Comparison of ENCODE assay signal across 12 cellular contexts in the genomic region with DNA sequence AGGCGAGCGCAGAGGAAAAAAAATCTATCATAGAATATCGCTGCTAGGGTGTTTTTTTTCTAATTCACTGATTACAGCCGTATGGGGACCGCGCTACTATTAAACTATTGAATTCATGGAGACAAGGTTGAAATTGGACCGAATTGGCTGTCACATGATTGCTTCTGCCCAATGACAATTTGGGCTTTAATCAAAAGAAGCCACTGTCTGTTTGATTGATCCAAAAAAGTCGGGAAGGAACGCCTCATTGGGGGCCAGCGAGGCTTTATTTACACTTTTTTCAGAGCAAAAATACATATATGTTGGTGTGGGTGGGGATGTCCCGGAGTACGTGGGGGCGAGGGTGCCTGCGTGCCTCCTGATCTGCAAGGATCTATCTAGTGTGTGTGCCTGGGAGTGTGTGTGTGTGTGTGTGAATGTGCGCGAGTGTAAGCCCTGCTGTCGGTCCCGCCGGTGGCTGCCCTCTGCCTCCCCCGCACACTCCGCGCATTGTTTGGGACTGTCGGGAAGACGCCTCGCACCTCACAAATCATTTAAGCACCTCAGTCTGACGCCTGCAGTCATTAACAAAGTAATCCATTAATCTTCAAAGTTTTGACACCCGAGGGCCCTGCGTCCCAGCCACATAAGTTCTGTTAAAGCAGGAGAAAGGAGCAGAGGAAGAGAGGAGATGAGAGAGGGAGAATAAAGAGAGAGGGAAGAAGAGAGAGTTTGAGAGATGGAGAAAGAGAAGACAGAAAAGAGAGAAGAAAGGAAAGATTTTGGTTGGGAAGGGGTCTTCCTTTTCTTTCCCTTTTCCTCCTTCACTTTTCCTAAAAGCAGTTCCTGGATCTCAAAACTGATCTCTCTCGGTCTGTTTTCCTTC. TPM values are rescaled to one million over a fixed set of nuclear protein-coding genes. Genes with fewer than 3 reads are reported as not detected.
A peak's percentile ranks its signal among the peaks of the same experiment; 100 is the strongest.
DNase-seq lines count a peak whose midpoint lies in the region; ATAC-seq, FAIRE-seq and TF ChIP-seq lines count a peak whose summit lies in the region.
"Had no signal": no experiment of that assay in that cellular context is flagged by ENCODE, and none has a peak within 500 bp of the region (broad histone marks: within the 10 kb centered on the region; RNA-seq: fewer than 3 reads in every experiment).

TSS of gene HOXA2 (minus strand) at position 106 of the 865 bp plus-strand sequence. CDS start 183 bp downstream, outside the sequence.

- no peak within 1 kb of the TSS for H4K12ac ChIP-seq in trophoblast cell (ENCODE audit: low read depth, low read length)

- H4K8ac ChIP-seq in trophoblast cell (ENCODE audit: low read depth, low read length), result no peak within 1 kb of the TSS

- no peak within 1 kb of the TSS for H3K18ac ChIP-seq in trophoblast cell (ENCODE audit: low read length)

- H3K14ac ChIP-seq in trophoblast cell (ENCODE audit: low read length), result no peak within 1 kb of the TSS

- H3K9me3 Mint-ChIP-seq in immature natural killer cell, result no peaks in the 10 kb centered on the region
- H3K9me3 Mint-ChIP-seq: T-cell had no signal

- CTCF ChIA-PET in HEK293T (lab: Yijun Ruan, JAX), result no interaction called here
- CTCF ChIA-PET in RWPE1 (lab: Yijun Ruan, JAX), result no interaction called here

- no peak for TF ChIP-seq CTCF in RWPE1 (conservative IDR thresholded peaks at IDR 0.05; ENCODE audit: low read depth)

- no peak within 1 kb of the TSS for H2AFZ ChIP-seq in trophoblast cell (ENCODE audit: insufficient read depth, low read length, poor library complexity)

- WGBS in adipose tissue, 3 donors, result 5 to 12% (median 5%) methylated on average over 29 of the region's 29 CpGs
- no CpG with 5 or more reads among the region's 29 CpGs for WGBS in trophoblast cell (ENCODE audit: extremely low coverage, insufficient coverage, insufficient read length)

- no peaks in the 10 kb centered on the region for H3K36me3 ChIP-seq in trophoblast cell (ENCODE audit: control insufficient read depth in 1 of 2, insufficient read depth in 2 of 2, low read length in 2 of 2)
- H3K36me3 ChIP-seq: cardiac muscle cell had no signal

- no peak within 1 kb of the TSS for H2BK12ac ChIP-seq in trophoblast cell (ENCODE audit: low read length)

- peaks cover 85% of the 10 kb centered on the region for H3K27me3 ChIP-seq in trophoblast cell (ENCODE audit: insufficient read depth, low read length)

- no peak within 1 kb of the TSS for H4K91ac ChIP-seq in trophoblast cell (ENCODE audit: low read depth, low read length)

- H3K4me2 ChIP-seq in trophoblast cell (ENCODE audit: low read length), result no peak within 1 kb of the TSS
- H3K4me2 ChIP-seq: KMS-11 had no signal

- H3K36me3 Mint-ChIP-seq in immature natural killer cell, result peaks cover 23 to 41% (median 37%) of the 10 kb centered on the region in 3 donors

- H3K4ac ChIP-seq in trophoblast cell (ENCODE audit: low read depth, low read length), result no peak within 1 kb of the TSS

- POLR2A ChIA-PET in HEK293T (lab: Yijun Ruan, JAX), result no interaction called here
- POLR2A ChIA-PET in RWPE1 (lab: Yijun Ruan, JAX; ENCODE audit: low non-redundant PET), result no interaction called here

- H3K27ac ChIP-seq in adipose tissue (ENCODE audit: low read depth, low read length), result peak within 1 kb of the TSS; percentile 85
- H3K27ac ChIP-seq in RWPE1, result no peak within 1 kb of the TSS
- H3K27ac ChIP-seq in trophoblast cell (ENCODE audit: low read depth, low read length), result no peak within 1 kb of the TSS
- H3K27ac ChIP-seq: cardiac muscle cell, KMS-11 had no signal

- no peak for DNase-seq in HEK293T (ENCODE audit: extremely low spot score)
- DNase-seq in immature natural killer cell, result no peak
- no peak for DNase-seq in sciatic nerve (ENCODE audit: low spot score)
- no peak for DNase-seq in H54 (ENCODE audit: insufficient read length, low spot score)
- DNase-seq in RWPE1 (ENCODE audit: low spot score), result no peak
- no peak for DNase-seq in trophoblast cell
- DNase-seq: stimulated activated naive CD4-positive, alpha-beta T cell; T-cell had no signal

- no peak within 1 kb of the TSS for H3K9ac ChIP-seq in trophoblast cell (ENCODE audit: low read length)
- H3K9ac ChIP-seq: KMS-11 had no signal

- no peak within 1 kb of the TSS for H2BK120ac ChIP-seq in trophoblast cell (ENCODE audit: insufficient read depth, low read length, poor library complexity)

- no peak within 1 kb of the TSS for H3K4me3 ChIP-seq in trophoblast cell (ENCODE audit: low read depth, low read length)
- H3K4me3 ChIP-seq: cardiac muscle cell had no signal

- H2BK5ac ChIP-seq in trophoblast cell (ENCODE audit: low read depth, low read length, poor library complexity), result no peak within 1 kb of the TSS

- intact Hi-C loops in sciatic nerve (cut with DNase I), result no loop called here

- H3K79me1 ChIP-seq in trophoblast cell (ENCODE audit: low read length), result no peaks in the 10 kb centered on the region

- peaks cover 9% of the 10 kb centered on the region for H3K9me3 ChIP-seq in trophoblast cell (ENCODE audit: insufficient read depth, low read depth, low read length)

- no peak within 1 kb of the TSS for H3K27ac Mint-ChIP-seq in immature natural killer cell

- peaks cover 15 to 21% (median 17%) of the 10 kb centered on the region in 3 donors for H3K27me3 Mint-ChIP-seq in immature natural killer cell (ENCODE audit: low read depth in 3 of 3)

- peaks cover 23 to 37% of the 10 kb centered on the region in 2 donors for H3K4me1 Mint-ChIP-seq in immature natural killer cell

- peak within 1 kb of the TSS; percentile 40 to 72 (median 65) for H3K4me3 Mint-ChIP-seq in immature natural killer cell

- no peaks in the 10 kb centered on the region for H3K79me2 ChIP-seq in trophoblast cell (ENCODE audit: control insufficient read depth, insufficient read depth, low read length, poor library complexity)

- no peak within 1 kb of the TSS for H2AK5ac ChIP-seq in trophoblast cell (ENCODE audit: low read length)

- FAIRE-seq in H54 (lab: Jason Lieb, UNC), result no peak

- H3K4me1 ChIP-seq in trophoblast cell (ENCODE audit: control insufficient read depth in 1 of 2, insufficient read depth in 2 of 2, low read length in 2 of 2), result peaks cover 4 to 5% of the 10 kb centered on the region in 2 experiments

- TF ChIP-seq POLR2A in H54 (IDR thresholded peaks at IDR 0.05; ENCODE audit: low read depth, low read length), result no peak

- peak; percentile 58 for ATAC-seq in sciatic nerve
- ATAC-seq in HG03025 (IDR thresholded peaks at IDR 0.05; ENCODE audit: low FRiP score, unreplicated experiment), result no peak

- H3K23ac ChIP-seq in trophoblast cell (ENCODE audit: low read length), result no peak within 1 kb of the TSS

TF ChIP-seq in HEK293T, 16 proteins besides CTCF, POLR2A, EP300 and RAD21:
- TF ChIP-seq, protein P1, sequence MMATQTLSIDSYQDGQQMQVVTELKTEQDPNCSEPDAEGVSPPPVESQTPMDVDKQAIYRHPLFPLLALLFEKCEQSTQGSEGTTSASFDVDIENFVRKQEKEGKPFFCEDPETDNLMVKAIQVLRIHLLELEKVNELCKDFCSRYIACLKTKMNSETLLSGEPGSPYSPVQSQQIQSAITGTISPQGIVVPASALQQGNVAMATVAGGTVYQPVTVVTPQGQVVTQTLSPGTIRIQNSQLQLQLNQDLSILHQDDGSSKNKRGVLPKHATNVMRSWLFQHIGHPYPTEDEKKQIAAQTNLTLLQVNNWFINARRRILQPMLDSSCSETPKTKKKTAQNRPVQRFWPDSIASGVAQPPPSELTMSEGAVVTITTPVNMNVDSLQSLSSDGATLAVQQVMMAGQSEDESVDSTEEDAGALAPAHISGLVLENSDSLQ (IDR thresholded peaks at IDR 0.05), result peak; percentile 75
- TF ChIP-seq FOXA1 (IDR thresholded peaks at IDR 0.05), result no peak

RNA-seq across cellular contexts. Expression of gene HOXA2, which starts in this region (rescaled TPM):
- polyA plus RNA-seq in adipose tissue (1 to 10 TPM in 1 of 3 donors, under 1 TPM in 2; 0.20 to 1.0 (median 0.92) TPM), immature natural killer cell (not detected)
- total RNA-seq in sciatic nerve, result 3.9 TPM
- polyA plus RNA-seq in trophoblast cell (2013), result not detected in 2 replicates
- total RNA-seq: T-cell had no signal
